In the genomic region with DNA sequence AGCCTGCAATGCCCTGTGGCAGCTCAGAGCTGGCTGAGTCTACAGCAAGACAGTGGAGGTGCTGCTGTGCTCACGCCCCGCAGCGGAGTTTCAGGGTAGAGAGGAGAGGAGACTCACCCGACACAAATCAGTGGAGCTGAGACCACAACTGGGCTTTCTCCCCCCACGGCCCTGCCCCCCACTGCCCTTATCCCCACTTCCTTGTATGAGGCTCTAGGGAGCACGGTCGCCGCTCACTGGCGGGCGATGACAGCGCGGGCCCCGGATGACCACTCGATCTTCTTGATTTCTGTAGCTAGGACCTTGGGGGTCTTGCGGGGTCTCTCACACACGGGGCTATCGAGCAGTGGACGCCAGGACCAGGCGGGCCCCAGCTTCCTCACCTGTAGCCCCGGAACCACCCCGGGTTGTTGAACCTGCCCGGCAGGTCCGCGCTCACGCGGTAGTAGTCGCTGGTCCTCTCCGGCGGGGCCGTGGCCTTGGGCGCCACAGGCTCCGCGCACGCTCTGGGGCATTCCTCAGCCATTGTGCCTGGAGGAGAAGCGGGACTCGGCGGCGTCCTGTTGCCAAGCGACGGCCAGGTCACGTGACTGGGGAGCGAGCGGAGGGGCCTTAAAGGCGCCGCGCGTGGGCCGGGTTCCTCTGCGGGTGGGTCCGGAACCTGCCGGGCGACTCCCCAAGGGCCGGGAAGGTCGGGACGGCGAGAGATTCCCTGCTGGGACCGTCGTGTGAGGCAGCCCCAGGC, we compare ENCODE assay signal across 8 cellular contexts. TPM values are rescaled to one million over a fixed set of nuclear protein-coding genes. Genes with fewer than 3 reads are reported as not detected.
DNase-seq lines count a peak whose midpoint lies in the region; ATAC-seq and TF ChIP-seq lines count a peak whose summit lies in the region.

No MANE protein-coding gene starts in this region.

- peaks cover 18 to 37% (median 29%) of the 10 kb centered on the region in 10 experiments for H3K4me1 ChIP-seq in BLaER1 treated with 17β-estradiol and CSF1 and Interleukin-3, amounts not matched to agents 10 nM and 100 nM
- H3K4me1 ChIP-seq in neutrophil (ENCODE audit: control insufficient read depth in 1 of 2, insufficient read depth in 1 of 2, low read depth in 1 of 2, low read length in 1 of 2) (peaks cover 19 to 22% of the 10 kb centered on the region in 2 experiments), stomach smooth muscle (ENCODE audit: control insufficient read depth, insufficient read depth, low read length) (peaks cover 27% of the 10 kb centered on the region)

- peak; percentile 62 for ATAC-seq in GM21528 (IDR thresholded peaks at IDR 0.05; ENCODE audit: low FRiP score, unreplicated experiment)

- intact Hi-C loops in activated naive CD4-positive, alpha-beta T cell treated with anti-CD3 and anti-CD28 coated beads for 36 hours (cut with micrococcal nuclease): loop anchor here (5.0 kb wide), 2 partner anchors 103 to 408 kb away; partner anchors contain the start of gene CAMSAP1

- H3K27ac ChIP-seq in BLaER1 treated with 17β-estradiol and CSF1 and Interleukin-3, amounts not matched to agents 10 nM and 100 nM: peak overlapping the region in 10 of 11 experiments; percentile 78 to 96 (median 91); a peak in 21 of 22 replicates
- H3K27ac ChIP-seq in neutrophil: no peak overlapping the region
- H3K27ac ChIP-seq in stomach smooth muscle (ENCODE audit: low read length): peak overlapping the region; percentile 46

- H3K4me1 Mint-ChIP-seq in activated naive CD4-positive, alpha-beta T cell treated with anti-CD3 and anti-CD28 coated beads for 36 hours (ENCODE audit: low read depth): peaks cover 24% of the 10 kb centered on the region

- peaks cover 22 to 33% (median 29%) of the 10 kb centered on the region in 11 experiments for H3K36me3 ChIP-seq in BLaER1 treated with 17β-estradiol and CSF1 and Interleukin-3, amounts not matched to agents 10 nM and 100 nM
- H3K36me3 ChIP-seq in MG63: peaks cover 26% of the 10 kb centered on the region
- peaks cover 14% of the 10 kb centered on the region for H3K36me3 ChIP-seq in neutrophil
- H3K36me3 ChIP-seq in stomach smooth muscle (ENCODE audit: control insufficient read depth in 2 of 2, insufficient read depth in 2 of 2, low read length in 2 of 2): peaks cover 8 to 20% of the 10 kb centered on the region in 2 donors

- peak overlapping the region; percentile 58 for H3K4me3 Mint-ChIP-seq in activated naive CD4-positive, alpha-beta T cell treated with anti-CD3 and anti-CD28 coated beads for 36 hours

- DNase-seq in MG63 (peak; percentile 87), SK-N-DZ (ENCODE audit: low spot score) (peak; percentile 88), germinal center (ENCODE audit: low spot score) (peak; percentile 75)
- DNase-seq in activated naive CD4-positive, alpha-beta T cell treated with anti-CD3 and anti-CD28 coated beads for 36 hours: peak; percentile 86

- CTCF ChIA-PET in activated naive CD4-positive, alpha-beta T cell treated with anti-CD3 and anti-CD28 coated beads for 36 hours (lab: Charles Lee): no interaction called here

- H3K27me3 Mint-ChIP-seq in activated naive CD4-positive, alpha-beta T cell treated with anti-CD3 and anti-CD28 coated beads for 36 hours (ENCODE audit: low read depth): peaks cover 3% of the 10 kb centered on the region

- H3K9ac ChIP-seq in BLaER1 treated with 17β-estradiol and CSF1 and Interleukin-3, amounts not matched to agents 10 nM and 100 nM: peak overlapping the region; percentile 90 to 99 (median 95)
- peak overlapping the region; percentile 47 to 84 for H3K9ac ChIP-seq in stomach smooth muscle (ENCODE audit: low read length in 2 of 2)

- no peaks in the 10 kb centered on the region for H3K9me3 ChIP-seq in BLaER1 treated with 17β-estradiol and CSF1 and Interleukin-3, amounts not matched to agents 10 nM and 100 nM (replicated peaks in 1 of 11)
- no peaks in the 10 kb centered on the region for H3K9me3 ChIP-seq in MG63
- no peaks in the 10 kb centered on the region for H3K9me3 ChIP-seq in neutrophil
- no peaks in the 10 kb centered on the region for H3K9me3 ChIP-seq in stomach smooth muscle (ENCODE audit: control insufficient read depth in 2 of 2, low read length in 2 of 2)

- TF ChIP-seq CTCF in neutrophil (IDR thresholded peaks at IDR 0.05): no peak

- H3K36me3 Mint-ChIP-seq in activated naive CD4-positive, alpha-beta T cell treated with anti-CD3 and anti-CD28 coated beads for 36 hours (ENCODE audit: low read depth): peaks cover 17% of the 10 kb centered on the region

- H3K27me3 ChIP-seq in BLaER1 treated with 17β-estradiol and CSF1 and Interleukin-3, amounts not matched to agents 10 nM and 100 nM: no peaks in the 10 kb centered on the region
- no peaks in the 10 kb centered on the region for H3K27me3 ChIP-seq in MG63
- H3K27me3 ChIP-seq in neutrophil: peaks cover 15% of the 10 kb centered on the region
- no peaks in the 10 kb centered on the region for H3K27me3 ChIP-seq in stomach smooth muscle (ENCODE audit: control insufficient read depth in 1 of 2, insufficient read depth in 2 of 2, low read length in 2 of 2)

- peak overlapping the region; percentile 87 to 99 (median 96) for H3K4me3 ChIP-seq in BLaER1 treated with 17β-estradiol and CSF1 and Interleukin-3, amounts not matched to agents 10 nM and 100 nM
- H3K4me3 ChIP-seq in MG63 (peak overlapping the region; percentile 84), neutrophil (ENCODE audit: low read depth in 1 of 2, low read length in 1 of 2) (peak overlapping the region; percentile 60 to 75), stomach smooth muscle (ENCODE audit: low read length in 2 of 2) (peak overlapping the region; percentile 86 to 88)

- peak overlapping the region; percentile 97 to 100 (median 99) for H3K4me2 ChIP-seq in BLaER1 treated with 17β-estradiol and CSF1 and Interleukin-3, amounts not matched to agents 10 nM and 100 nM

- no peak overlapping the region for H3K27ac Mint-ChIP-seq in activated naive CD4-positive, alpha-beta T cell treated with anti-CD3 and anti-CD28 coated beads for 36 hours

- H4K20me1 ChIP-seq in BLaER1 treated with 17β-estradiol and CSF1 and Interleukin-3, amounts not matched to agents 10 nM and 100 nM: peaks cover 21 to 49% (median 36%) of the 10 kb centered on the region in 11 experiments; a peak in 21 of 22 replicates

- H3K9me3 Mint-ChIP-seq in activated naive CD4-positive, alpha-beta T cell treated with anti-CD3 and anti-CD28 coated beads for 36 hours: no peaks in the 10 kb centered on the region

RNA-seq across cellular contexts. Expression of gene MRPS2, which starts 1.0 kb away (rescaled TPM):
- 20.7 and 24.1 TPM in 2 replicates for total RNA-seq in MG63 (2014; rRNA removed; shearing (Covaris generic); ENCODE audit: low replicate concordance)
- 40.1 and 50.5 TPM in 2 replicates for polyA plus RNA-seq in SK-N-DZ (2014; cell fraction: cytosol; rRNA removed)
- 49.8 and 53.5 TPM in 2 replicates for polyA plus RNA-seq in SK-N-DZ (2014; cell fraction: nucleus; rRNA removed)
- total RNA-seq in activated naive CD4-positive, alpha-beta T cell treated with anti-CD3 and anti-CD28 coated beads for 36 hours: 10 to 100 TPM; 36.9 to 40.7 TPM

RNA-seq across cellular contexts. Expression of gene PPP1R26, which starts 19.9 kb away (rescaled TPM):
- 19.8 and 20.3 TPM in 2 replicates for total RNA-seq in MG63 (2014; rRNA removed; shearing (Covaris generic); ENCODE audit: low replicate concordance)
- polyA plus RNA-seq in SK-N-DZ (2014; cell fraction: cytosol; rRNA removed): 4.4 and 5.8 TPM in 2 replicates
- 5.9 and 6.0 TPM in 2 replicates for polyA plus RNA-seq in SK-N-DZ (2014; cell fraction: nucleus; rRNA removed)
- total RNA-seq in activated naive CD4-positive, alpha-beta T cell treated with anti-CD3 and anti-CD28 coated beads for 36 hours: under 1 TPM; 0.29 to 0.32 TPM

RNA-seq across cellular contexts. Expression of gene LCN1, which starts 21.7 kb away (rescaled TPM):
- not detected in 2 replicates for total RNA-seq in MG63 (2014; rRNA removed; shearing (Covaris generic); ENCODE audit: low replicate concordance)
- not detected in 2 replicates for polyA plus RNA-seq in SK-N-DZ (2014; cell fraction: cytosol; rRNA removed)
- polyA plus RNA-seq in SK-N-DZ (2014; cell fraction: nucleus; rRNA removed): not detected in 2 replicates
- total RNA-seq in activated naive CD4-positive, alpha-beta T cell treated with anti-CD3 and anti-CD28 coated beads for 36 hours: under 1 TPM in 1 of 2 experiments, not detected in 1; 0.29 TPM

RNA-seq across cellular contexts. Expression of gene OBP2A, which starts 46.4 kb away (rescaled TPM):
- total RNA-seq in MG63 (2014; rRNA removed; shearing (Covaris generic); ENCODE audit: low replicate concordance): not detected in 2 replicates
- not detected in 2 replicates for polyA plus RNA-seq in SK-N-DZ (2014; cell fraction: cytosol; rRNA removed)
- polyA plus RNA-seq in SK-N-DZ (2014; cell fraction: nucleus; rRNA removed): not detected in 2 replicates
- not detected for total RNA-seq in activated naive CD4-positive, alpha-beta T cell treated with anti-CD3 and anti-CD28 coated beads for 36 hours

Comparison
In these comparisons a context has a peak if more than half of its experiments do, and no peak if none do; other contexts are left out.
1. RNA of gene PPP1R26, which starts 19.9 kb away (total RNA-seq): 19.8 to 20.3 TPM in MG63; 0.29 to 0.32 TPM in activated naive CD4-positive, alpha-beta T cell treated with anti-CD3 and anti-CD28 coated beads for 36 hours; every median in the first group is over 10 times any median in the second.
2. Peak in every context shown above with its lines, with median percentiles within 50 percentile points of each other: H3K4me3 ChIP-seq and DNase-seq.